Comparison of ENCODE assay signal across 1 cellular context in genomic region chr5:19988447-19988846, GRCh38.
TF ChIP-seq lines count a peak whose summit lies in the region.

No MANE protein-coding gene starts in this region.

TF ChIP-seq in WTC11, 78 proteins besides CTCF, POLR2A, EP300 and RAD21 (continued from another document):
- TF ChIP-seq, protein P1, sequence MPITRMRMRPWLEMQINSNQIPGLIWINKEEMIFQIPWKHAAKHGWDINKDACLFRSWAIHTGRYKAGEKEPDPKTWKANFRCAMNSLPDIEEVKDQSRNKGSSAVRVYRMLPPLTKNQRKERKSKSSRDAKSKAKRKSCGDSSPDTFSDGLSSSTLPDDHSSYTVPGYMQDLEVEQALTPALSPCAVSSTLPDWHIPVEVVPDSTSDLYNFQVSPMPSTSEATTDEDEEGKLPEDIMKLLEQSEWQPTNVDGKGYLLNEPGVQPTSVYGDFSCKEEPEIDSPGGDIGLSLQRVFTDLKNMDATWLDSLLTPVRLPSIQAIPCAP (CRISPR knock-in tag; IDR thresholded peaks at IDR 0.05): no peak
- TF ChIP-seq ZNF263 (CRISPR knock-in tag; IDR thresholded peaks at IDR 0.05; ENCODE audit: low read depth) (no peak), RORB (CRISPR knock-in tag; IDR thresholded peaks at IDR 0.05) (no peak), PRRX2 (CRISPR knock-in tag; IDR thresholded peaks at IDR 0.05) (no peak), ZNF121 (CRISPR knock-in tag; IDR thresholded peaks at IDR 0.05) (no peak), E2F4 (CRISPR knock-in tag; IDR thresholded peaks at IDR 0.05; ENCODE audit: borderline replicate concordance, low read depth) (no peak)
